23 cellular contexts compared by ENCODE assay signal in the genomic region with DNA sequence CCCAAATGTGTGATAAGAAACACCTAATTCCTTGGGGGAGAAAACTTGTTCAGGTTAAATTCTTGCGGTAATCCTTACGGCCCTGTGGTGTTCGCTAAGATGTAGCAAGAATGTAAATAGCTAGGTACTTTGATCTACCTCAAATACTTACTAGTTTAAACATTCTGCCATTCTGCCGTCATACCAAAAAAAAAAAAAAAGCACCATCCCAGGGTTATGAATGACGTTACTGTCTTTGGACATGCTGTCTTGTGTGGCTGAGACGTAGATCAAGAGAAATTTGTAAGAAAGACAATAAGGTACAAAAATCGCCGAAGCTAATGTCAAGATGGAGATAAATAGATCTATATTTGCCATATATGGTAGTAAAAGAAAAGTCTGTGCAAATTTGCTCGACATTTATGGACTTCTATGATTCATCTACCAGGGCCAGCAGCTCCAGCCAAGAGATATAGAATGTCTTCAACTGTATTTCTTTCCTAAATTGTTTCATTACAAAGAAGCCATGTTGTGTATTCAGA.
DNase-seq lines count a peak whose midpoint lies in the region; ATAC-seq and TF ChIP-seq lines count a peak whose summit lies in the region.
"Had no signal": no experiment of that assay in that cellular context is flagged by ENCODE, and none has a peak within 500 bp of the region (broad histone marks: within the 10 kb centered on the region; RNA-seq: fewer than 3 reads in every experiment).

No MANE protein-coding gene starts in this region.

- peaks cover 12% of the 10 kb centered on the region for H3K36me3 Mint-ChIP-seq in neural progenitor cell

- peaks cover 15% of the 10 kb centered on the region for H3F3A ChIP-seq in neural progenitor cell (ENCODE audit: low read depth)

- H3K4me1 ChIP-seq in Panc1 (ENCODE audit: control insufficient read depth, insufficient read depth, low read length) (no peaks in the 10 kb centered on the region), neural progenitor cell (peaks cover 9% of the 10 kb centered on the region)

- peak; percentile 16 for DNase-seq in AG04449 (ENCODE audit: low read depth, low spot score)
- DNase-seq in Panc1 (ENCODE audit: low read depth, low spot score) = no peak
- DNase-seq in epithelial cell of esophagus (ENCODE audit: low read depth) = peak; percentile 9
- DNase-seq in neural progenitor cell (ENCODE audit: low spot score) = no peak
- no peak for DNase-seq in midbrain (lab: John Stamatoyannopoulos, UW)
- DNase-seq in NCI-H2081 (lab: John Stamatoyannopoulos, UW) = no peak
- DNase-seq: activated B cell treated with CpG ODN at 0.5 μM for 24 hours; activated CD8-positive, alpha-beta T cell treated with anti-CD3 and anti-CD28 coated beads, Interleukin-2, amount 10 ng/mL, durations not matched to agents 7 days and 5 days; activated T-cell treated with anti-CD3 and anti-CD28 coated beads, Interleukin-2, amount 50 U/mL, for 72 hours; CD4-positive, alpha-beta T cell; DMS79; GM23248; heart right ventricle; naive B cell; NCI-H187 treated with DMSO at 0.1 percent for 48 hours; stimulated activated CD4-positive, alpha-beta T cell treated with anti-CD3 and anti-CD28 coated beads, Interleukin-12 subunit alpha, Interleukin-12 subunit beta, amount 100 ng/mL, for 4 hours had no signal

- H4K20me1 ChIP-seq in neural progenitor cell (ENCODE audit: low read depth) = peaks cover 23% of the 10 kb centered on the region

- in situ Hi-C loops in Panc1 (cut with HindIII; ENCODE audit: low pct_unique_long_range_greater_than_20kb, low sequenced_read_pairs) = no loop called here

- TSS peak; percentile 43 for BruUV-seq in Panc1 (replicated peaks; lab: Mats Ljungman, UMichigan)

- peaks cover 21% of the 10 kb centered on the region for H3K4me1 Mint-ChIP-seq in neural progenitor cell
- H3K4me1 Mint-ChIP-seq: activated B cell treated with CpG ODN at 0.5 μM for 24 hours had no signal

- H3K4me3 ChIP-seq in AG04449 (ENCODE audit: low read depth, low read length) (no peak overlapping the region), Panc1 (ENCODE audit: low read depth in 2 of 2, low read length in 2 of 2) (no peak overlapping the region), epithelial cell of esophagus (ENCODE audit: low read length) (no peak overlapping the region), neural progenitor cell (no peak overlapping the region)
- H3K4me3 ChIP-seq: cardiac muscle cell, GM23248, heart right ventricle, suprapubic skin had no signal

- H3K27me3 ChIP-seq in Panc1 (ENCODE audit: control insufficient read depth, insufficient read depth, low read length) (no peaks in the 10 kb centered on the region), neural progenitor cell (no peaks in the 10 kb centered on the region)
- H3K27me3 ChIP-seq: cardiac muscle cell, heart right ventricle, suprapubic skin had no signal

- H3K9ac ChIP-seq in neural progenitor cell = no peak overlapping the region
- H3K9ac ChIP-seq: GM23248 had no signal

- no peaks in the 10 kb centered on the region for H3K36me3 ChIP-seq in Panc1 (ENCODE audit: control insufficient read depth, insufficient read depth, low read length)
- H3K36me3 ChIP-seq in neural progenitor cell = no peaks in the 10 kb centered on the region
- H3K36me3 ChIP-seq: cardiac muscle cell, suprapubic skin had no signal

- H3K9me3 ChIP-seq in Panc1 (ENCODE audit: control insufficient read depth, insufficient read depth, low read depth, low read length) (no peaks in the 10 kb centered on the region), neural progenitor cell (ENCODE audit: low read depth) (no peaks in the 10 kb centered on the region)
- H3K9me3 ChIP-seq: heart right ventricle, suprapubic skin had no signal

- intact Hi-C loops in Panc1 (cut with micrococcal nuclease; ENCODE audit: unreplicated experiment) = no loop called here

- CTCF ChIA-PET in AG04449 (lab: Yijun Ruan, JAX) = interaction anchor here (1.0 to 1.1 kb wide), 2 partner anchors 8 to 38 kb away, joined by 3 to 4 read pairs; no protein-coding TSS in a partner anchor
- CTCF ChIA-PET in Panc1 (lab: Charles Lee) = no interaction called here

- TF ChIP-seq CTCF in AG04449 (IDR thresholded peaks at IDR 0.05; ENCODE audit: insufficient read depth, low read length, missing control alignments) = no peak
- TF ChIP-seq CTCF in Panc1 (IDR thresholded peaks at IDR 0.05) = no peak
- TF ChIP-seq CTCF in epithelial cell of esophagus (IDR thresholded peaks at IDR 0.05; ENCODE audit: insufficient read depth, low read depth, low read length, missing control alignments) = no peak
- no peak for TF ChIP-seq CTCF in neural progenitor cell (IDR thresholded peaks at IDR 0.05)

- H3K27ac Mint-ChIP-seq in neural progenitor cell = no peak overlapping the region
- H3K27ac Mint-ChIP-seq: activated B cell treated with CpG ODN at 0.5 μM for 24 hours; activated CD8-positive, alpha-beta T cell treated with anti-CD3 and anti-CD28 coated beads, Interleukin-2, amount 10 ng/mL, durations not matched to agents 7 days and 5 days; activated naive CD8-positive, alpha-beta T cell; activated T-cell treated with anti-CD3 and anti-CD28 coated beads, Interleukin-2, amount 50 U/mL, for 72 hours; CD4-positive, alpha-beta T cell had no signal

- POLR2A ChIA-PET in AG04449 (lab: Yijun Ruan, JAX) (no interaction called here), Panc1 (lab: Charles Lee) (no interaction called here)

- H3K4me2 ChIP-seq in neural progenitor cell = no peak overlapping the region

- peaks cover 41% of the 10 kb centered on the region for H3K79me2 ChIP-seq in neural progenitor cell (ENCODE audit: low read depth)

- no peak overlapping the region for H3K4me3 Mint-ChIP-seq in neural progenitor cell
- H3K4me3 Mint-ChIP-seq: activated B cell treated with CpG ODN at 0.5 μM for 24 hours; activated CD8-positive, alpha-beta T cell treated with anti-CD3 and anti-CD28 coated beads, Interleukin-2, amount 10 ng/mL, durations not matched to agents 7 days and 5 days; activated naive CD8-positive, alpha-beta T cell; activated T-cell treated with anti-CD3 and anti-CD28 coated beads, Interleukin-2, amount 50 U/mL, for 72 hours; CD4-positive, alpha-beta T cell; IgD-negative memory B cell; naive B cell had no signal

- H3K27ac ChIP-seq in Panc1 (ENCODE audit: low read length) (no peak overlapping the region), neural progenitor cell (peak overlapping the region; percentile 5)
- H3K27ac ChIP-seq: cardiac muscle cell, GM23248, heart right ventricle, suprapubic skin had no signal

- H2AFZ ChIP-seq in neural progenitor cell (replicated peaks) = no peak overlapping the region
- H2AFZ ChIP-seq: GM23248 had no signal

- ATAC-seq in Panc1 (no peak), GM19328 (IDR thresholded peaks at IDR 0.05; ENCODE audit: unreplicated experiment) (no peak), GM18520 (IDR thresholded peaks at IDR 0.05; ENCODE audit: unreplicated experiment) (no peak)
- ATAC-seq: activated CD8-positive, alpha-beta T cell treated with anti-CD3 and anti-CD28 coated beads, Interleukin-2, amount 10 ng/mL, durations not matched to agents 7 days and 5 days; activated T-cell treated with anti-CD3 and anti-CD28 coated beads, Interleukin-2, amount 50 U/mL, for 72 hours; esophagus mucosa; heart right ventricle had no signal

- H3K27me3 Mint-ChIP-seq in neural progenitor cell (ENCODE audit: insufficient read depth, low read depth) = no peaks in the 10 kb centered on the region
- H3K27me3 Mint-ChIP-seq: activated B cell treated with CpG ODN at 0.5 μM for 24 hours; activated naive CD8-positive, alpha-beta T cell; CD4-positive, alpha-beta T cell; IgD-negative memory B cell; naive B cell had no signal

- no peaks in the 10 kb centered on the region for H3K9me3 Mint-ChIP-seq in neural progenitor cell
- H3K9me3 Mint-ChIP-seq: activated B cell treated with CpG ODN at 0.5 μM for 24 hours; activated T-cell treated with anti-CD3 and anti-CD28 coated beads, Interleukin-2, amount 50 U/mL, for 72 hours; CD4-positive, alpha-beta T cell; IgD-negative memory B cell; naive B cell had no signal

Comparison
In these comparisons a context has a peak if more than half of its experiments do, and no peak if none do; other contexts are left out.
1. DNase-seq: peak in AG04449 (single experiment) and epithelial cell of esophagus (single experiment); none in Panc1 (single experiment), neural progenitor cell (single experiment), midbrain (single experiment) and NCI-H2081 (0 of 2).